Comparison of ENCODE assay signal across 1 cellular context in genomic region chr17:39153541-39154111, GRCh38.
TF ChIP-seq lines count a peak whose summit lies in the region.

No MANE protein-coding gene starts in this region.

TF ChIP-seq in SK-N-SH, 30 proteins besides CTCF, POLR2A, EP300 and RAD21 (continued from another document):
- TF ChIP-seq USF2 (IDR thresholded peaks at IDR 0.05; ENCODE audit: borderline replicate concordance, low read depth, low read length) (no peak), SIN3A (IDR thresholded peaks at IDR 0.05; ENCODE audit: borderline replicate concordance, low read depth, low read length) (peak; percentile 48; the same call in 1 of the 2 replicates), MAX (IDR thresholded peaks at IDR 0.05; ENCODE audit: low read depth) (no peak), TAF1 (IDR thresholded peaks at IDR 0.05; ENCODE audit: borderline replicate concordance, low read depth, low read length) (peak; percentile 44; the same call in 1 of the 2 replicates), MXI1 (IDR thresholded peaks at IDR 0.05; ENCODE audit: low read depth, low read length) (no peak; the same call in 1 of the 2 replicates), REST (IDR thresholded peaks at IDR 0.05; ENCODE audit: low read depth, low read length) (0 out of 2 replicates have a peak, but pooled peaks have one; percentile 46), USF1 (IDR thresholded peaks at IDR 0.05; ENCODE audit: borderline replicate concordance, low read depth) (0 out of 2 replicates have a peak, but pooled peaks have one; percentile 11), GABPA (IDR thresholded peaks at IDR 0.05; ENCODE audit: low read depth) (no peak), RFX5 (IDR thresholded peaks at IDR 0.05; ENCODE audit: low read length) (no peak), RXRA (IDR thresholded peaks at IDR 0.05; ENCODE audit: borderline replicate concordance, low read depth) (peak; percentile 29; the same call in 1 of the 2 replicates), ELF1 (IDR thresholded peaks at IDR 0.05) (no peak), NFIC (IDR thresholded peaks at IDR 0.05; ENCODE audit: borderline replicate concordance) (no peak), POLR2AphosphoS5 (IDR thresholded peaks at IDR 0.05; ENCODE audit: low read depth, low read length) (no peak), YY1 (IDR thresholded peaks at IDR 0.05; ENCODE audit: low read depth) (no peak), FOXM1 (IDR thresholded peaks at IDR 0.05; ENCODE audit: low read depth) (no peak), NRF1 (IDR thresholded peaks at IDR 0.05; ENCODE audit: low read depth, low read length) (peak; percentile 31; the same call in 1 of the 2 replicates), IRF3 (IDR thresholded peaks at IDR 0.05; ENCODE audit: low read depth, low read length) (no peak), PBX3 (IDR thresholded peaks at IDR 0.05) (0 out of 2 replicates have a peak, but pooled peaks have one; percentile 6), FOXJ3 (CRISPR knock-in tag; IDR thresholded peaks at IDR 0.05) (no peak; the same call in none of the 2 replicates), CHD2 (IDR thresholded peaks at IDR 0.05; ENCODE audit: low read length, partially characterized antibody) (peak; percentile 60), JUND (IDR thresholded peaks at IDR 0.05) (no peak), EZH2phosphoT487 (IDR thresholded peaks at IDR 0.05; ENCODE audit: borderline replicate concordance, low read depth) (no peak), RCOR1 (IDR thresholded peaks at IDR 0.05; ENCODE audit: low read length) (0 out of 2 replicates have a peak, but pooled peaks have one; percentile 38), TCF12 (IDR thresholded peaks at IDR 0.05) (peak; percentile 19; the same call in 1 of the 2 replicates), MEF2A (IDR thresholded peaks at IDR 0.05; ENCODE audit: borderline replicate concordance, low read depth) (no peak), ZBTB33 (IDR thresholded peaks at IDR 0.05; ENCODE audit: borderline replicate concordance, low read depth) (no peak), FOSL2 (IDR thresholded peaks at IDR 0.05; ENCODE audit: borderline replicate concordance, low read depth) (peak; percentile 77), SMC3 (IDR thresholded peaks at IDR 0.05; ENCODE audit: low read depth, low read length) (no peak)
